Comparison of ENCODE assay signal across 33 cellular contexts in genomic region chr3:121473001-121473400, GRCh38.
"Had no signal": no experiment of that assay in that cellular context is flagged by ENCODE, and none has a peak within 500 bp of the region (broad histone marks: within the 10 kb centered on the region; RNA-seq: fewer than 3 reads in every experiment).

No MANE protein-coding gene starts in this region.

- H3K27ac Mint-ChIP-seq: activated B cell treated with CpG ODN at 0.5 μM for 24 hours; activated CD8-positive, alpha-beta memory T cell treated with anti-CD3 and anti-CD28 coated beads, Interleukin-2, amount 10 ng/mL, durations not matched to agents 7 days and 5 days; activated naive CD4-positive, alpha-beta T cell treated with anti-CD3 and anti-CD28 coated beads, Interleukin-2, amount 10 ng/mL, durations not matched to agents 7 days and 5 days; activated naive CD8-positive, alpha-beta T cell; activated naive CD8-positive, alpha-beta T cell treated with anti-CD3 and anti-CD28 coated beads, Interleukin-2, amount 50 U/mL, for 24 hours; IgD-negative memory B cell; T-helper 1 cell treated with Interleukin-12 subunit alpha and Interleukin-12 subunit beta and Interleukin-4 antibody, amounts not matched to agents 30 μg/mL and 1 μg/mL, for 36 hours had no signal

- H3K4me3 Mint-ChIP-seq: activated B cell treated with CpG ODN at 0.5 μM for 24 hours; activated CD8-positive, alpha-beta memory T cell treated with anti-CD3 and anti-CD28 coated beads, Interleukin-2, amount 10 ng/mL, durations not matched to agents 7 days and 5 days; activated naive CD4-positive, alpha-beta T cell treated with anti-CD3 and anti-CD28 coated beads, Interleukin-2, amount 10 ng/mL, durations not matched to agents 7 days and 5 days; activated naive CD8-positive, alpha-beta T cell; activated naive CD8-positive, alpha-beta T cell treated with anti-CD3 and anti-CD28 coated beads, Interleukin-2, amount 50 U/mL, for 24 hours; IgD-negative memory B cell; T-helper 1 cell treated with Interleukin-12 subunit alpha and Interleukin-12 subunit beta and Interleukin-4 antibody, amounts not matched to agents 30 μg/mL and 1 μg/mL, for 36 hours had no signal

- H3K36me3 ChIP-seq: breast epithelium had no signal

- H3K27me3 Mint-ChIP-seq: activated B cell treated with CpG ODN at 0.5 μM for 24 hours; activated CD8-positive, alpha-beta memory T cell treated with anti-CD3 and anti-CD28 coated beads, Interleukin-2, amount 10 ng/mL, durations not matched to agents 7 days and 5 days; activated naive CD4-positive, alpha-beta T cell treated with anti-CD3 and anti-CD28 coated beads, Interleukin-2, amount 10 ng/mL, durations not matched to agents 7 days and 5 days; activated naive CD8-positive, alpha-beta T cell; activated naive CD8-positive, alpha-beta T cell treated with anti-CD3 and anti-CD28 coated beads, Interleukin-2, amount 50 U/mL, for 24 hours; IgD-negative memory B cell had no signal

- H3K27ac ChIP-seq: body of pancreas, breast epithelium, SJCRH30, SK-N-MC, VCaP had no signal

- H3K9me3 ChIP-seq: body of pancreas, breast epithelium, MG63, SJCRH30 had no signal

- H3K9me3 Mint-ChIP-seq: activated B cell treated with CpG ODN at 0.5 μM for 24 hours; activated naive CD4-positive, alpha-beta T cell treated with anti-CD3 and anti-CD28 coated beads, Interleukin-2, amount 10 ng/mL, durations not matched to agents 7 days and 5 days; activated naive CD8-positive, alpha-beta T cell treated with anti-CD3 and anti-CD28 coated beads, Interleukin-2, amount 50 U/mL, for 24 hours; T-helper 1 cell treated with Interleukin-12 subunit alpha and Interleukin-12 subunit beta and Interleukin-4 antibody, amounts not matched to agents 30 μg/mL and 1 μg/mL, for 36 hours had no signal

- DNase-seq: activated B cell treated with CpG ODN at 0.5 μM for 24 hours; activated CD4-positive, alpha-beta T cell treated with anti-CD3 and anti-CD28 coated beads for 48 hours; activated CD4-positive, alpha-beta T cell treated with anti-CD3 and anti-CD28 coated beads, Interleukin-2, amount 50 U/mL, for 4 hours; activated CD4-positive, CD25-positive, alpha-beta regulatory T cell treated with anti-CD3 and anti-CD28 coated beads, Interleukin-2, amount 50 U/mL, for 72 hours; activated CD8-positive, alpha-beta memory T cell treated with anti-CD3 and anti-CD28 coated beads for 24 hours; activated CD8-positive, alpha-beta memory T cell treated with anti-CD3 and anti-CD28 coated beads, Interleukin-2, amount 10 ng/mL, durations not matched to agents 7 days and 5 days; activated CD8-positive, alpha-beta memory T cell treated with anti-CD3 and anti-CD28 coated beads, Interleukin-2, amount 50 U/mL, for 48 hours; activated effector memory CD4-positive, alpha-beta T cell treated with Interleukin-2 at 50 U/mL for 16 hours; activated naive CD4-positive, alpha-beta T cell treated with anti-CD3 and anti-CD28 coated beads, Interleukin-2, amount 10 ng/mL, durations not matched to agents 7 days and 5 days; activated naive CD8-positive, alpha-beta T cell treated with anti-CD3 and anti-CD28 coated beads, Interleukin-2, amount 50 U/mL, for 24 hours; activated T-cell treated with anti-CD3 and anti-CD28 coated beads, Interleukin-2, amount 50 U/mL, for 48 hours; anterior cingulate cortex; body of pancreas; Karpas-422; KBM-7; MG63; NCI-H1048; NCI-H1105 treated with DMSO at 0.1 percent for 48 hours; NCI-H1436; NCI-H1694; NCI-H1930; NCI-H2081 treated with DMSO at 0.1 percent for 48 hours; NCI-H345; NCI-H524 treated with DMSO at 0.1 percent for 48 hours; SHP77; SJCRH30; T-helper 9 cell had no signal

- H3K4me3 ChIP-seq: body of pancreas, breast epithelium, MG63, SJCRH30, SK-N-MC had no signal

- H3K27me3 ChIP-seq: body of pancreas, breast epithelium, MG63, SJCRH30 had no signal

- H3K36me3 Mint-ChIP-seq: IgD-negative memory B cell had no signal

- H3K4me1 Mint-ChIP-seq: activated B cell treated with CpG ODN at 0.5 μM for 24 hours; activated naive CD4-positive, alpha-beta T cell treated with anti-CD3 and anti-CD28 coated beads, Interleukin-2, amount 10 ng/mL, durations not matched to agents 7 days and 5 days; IgD-negative memory B cell had no signal

- H3K4me1 ChIP-seq: body of pancreas, breast epithelium had no signal
